ENCODE assay signal across 1 cellular context in genomic region chr1:53390261-53390660, GRCh38.
TF ChIP-seq lines count a peak whose summit lies in the region.

No MANE protein-coding gene starts in this region.

TF ChIP-seq in HepG2, 621 proteins besides CTCF, POLR2A, EP300 and RAD21 (continued from another document):
- TF ChIP-seq SALL1 (CRISPR knock-in tag; IDR thresholded peaks at IDR 0.05) (no peak), MLLT10 (CRISPR knock-in tag; IDR thresholded peaks at IDR 0.05) (no peak), ZNF768 (CRISPR knock-in tag; IDR thresholded peaks at IDR 0.05) (no peak), LRRFIP1 (CRISPR knock-in tag; conservative IDR thresholded peaks at IDR 0.05) (no peak), ZSCAN22 (CRISPR knock-in tag; IDR thresholded peaks at IDR 0.05) (no peak), ZBTB40 (IDR thresholded peaks at IDR 0.05) (no peak), ZBTB40 (CRISPR knock-in tag; IDR thresholded peaks at IDR 0.05) (no peak), HNRNPUL1 (IDR thresholded peaks at IDR 0.05; ENCODE audit: low read depth, low read length) (no peak), KDM2A (CRISPR knock-in tag; IDR thresholded peaks at IDR 0.05; ENCODE audit: borderline replicate concordance, low read depth) (no peak), GATAD1 (CRISPR knock-in tag; IDR thresholded peaks at IDR 0.05) (no peak), NFIB (CRISPR knock-in tag; IDR thresholded peaks at IDR 0.05; ENCODE audit: borderline replicate concordance) (no peak), ZNF672 (CRISPR knock-in tag; IDR thresholded peaks at IDR 0.05) (no peak), ZNF225 (CRISPR knock-in tag; IDR thresholded peaks at IDR 0.05) (no peak), ZNF431 (CRISPR knock-in tag; IDR thresholded peaks at IDR 0.05; ENCODE audit: borderline replicate concordance, low read depth) (no peak), MAF1 (CRISPR knock-in tag; IDR thresholded peaks at IDR 0.05; ENCODE audit: borderline replicate concordance) (no peak)
TF ChIP-seq in HepG2: peak in this region for 0.
